ENCODE assay signal across 31 cellular contexts in the genomic region with DNA sequence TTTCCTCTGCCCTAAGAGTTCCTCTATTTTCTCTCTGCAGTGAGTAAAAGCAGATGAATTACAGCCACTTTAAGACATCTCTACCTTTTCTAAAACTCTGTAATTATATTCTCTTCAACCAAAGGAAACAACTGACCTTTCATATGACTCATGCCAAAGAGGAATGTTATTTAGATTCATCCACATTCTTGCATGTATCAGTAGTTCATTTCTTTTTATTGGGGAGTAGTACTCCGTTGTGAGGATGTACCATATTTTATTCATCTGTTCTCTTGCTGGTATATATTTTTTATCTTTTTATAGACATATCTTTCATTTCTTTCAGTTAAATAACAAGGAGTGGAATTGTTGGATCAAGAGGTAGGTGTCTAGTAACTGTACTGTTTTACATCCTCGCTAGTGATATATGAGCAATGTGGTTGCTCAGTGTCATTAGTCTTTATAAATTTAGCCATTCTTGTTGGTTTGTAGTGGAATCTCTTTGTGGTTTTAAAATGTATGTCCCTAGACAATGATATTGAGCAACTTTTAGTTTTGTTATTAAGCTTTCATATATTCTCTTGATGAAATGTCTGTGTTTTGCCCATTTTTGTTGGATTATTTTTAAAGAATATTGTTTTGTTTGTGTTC. TPM values are rescaled to one million over a fixed set of nuclear protein-coding genes. Genes with fewer than 3 reads are reported as not detected.
DNase-seq lines count a peak whose midpoint lies in the region; ATAC-seq and TF ChIP-seq lines count a peak whose summit lies in the region.
"Had no signal": no experiment of that assay in that cellular context is flagged by ENCODE, and none has a peak within 500 bp of the region (broad histone marks: within the 10 kb centered on the region; RNA-seq: fewer than 3 reads in every experiment).

No MANE protein-coding gene starts in this region.

- ATAC-seq in GM18505 (IDR thresholded peaks at IDR 0.05; ENCODE audit: unreplicated experiment) (no peak), HG03196 (IDR thresholded peaks at IDR 0.05; ENCODE audit: unreplicated experiment) (no peak), HG03097 (IDR thresholded peaks at IDR 0.05; ENCODE audit: low FRiP score, unreplicated experiment) (no peak)
- ATAC-seq: activated T-cell treated with anti-CD3 and anti-CD28 coated beads, Interleukin-2, amount 50 U/mL, for 72 hours; CD8-positive, alpha-beta T cell; foreskin keratinocyte; heart left ventricle; WTC11 had no signal

- no peak for TF ChIP-seq CTCF in fibroblast of villous mesenchyme (IDR thresholded peaks at IDR 0.05; ENCODE audit: insufficient read depth, low read depth, low read length)

- DNase-seq in GM04503 (ENCODE audit: low read depth) (peak; percentile 36), M059J (ENCODE audit: low read depth) (peak; percentile 44), fibroblast of villous mesenchyme (ENCODE audit: low read depth) (peak; percentile 54), NCI-H748 (lab: John Stamatoyannopoulos, UW; ENCODE audit: unreplicated experiment) (no peak)
- DNase-seq: activated naive CD4-positive, alpha-beta T cell treated with Interleukin-2 at 50 U/mL for 16 hours; activated T-cell treated with anti-CD3 and anti-CD28 coated beads, Interleukin-2, amount 50 U/mL, for 72 hours; adrenal gland; AML-193; CD8-positive, alpha-beta T cell; effector CD8-positive, alpha-beta T cell; heart left ventricle; NCI-H1105; NCI-H1930; NCI-H526 treated with DMSO at 0.1 percent for 48 hours; Peyer's patch; SHP77 treated with DMSO at 0.1 percent for 48 hours; SW 1271; T1000; uterus had no signal

- TF ChIP-seq POLR2A in GM18505 (IDR thresholded peaks at IDR 0.05; ENCODE audit: borderline replicate concordance, extremely low read depth, insufficient read depth, insufficient read length): no peak

- no peak overlapping the region for H3K4me3 ChIP-seq in fibroblast of villous mesenchyme (ENCODE audit: low read depth, low read length)
- H3K4me3 ChIP-seq: adrenal gland, breast epithelium, heart left ventricle, Peyer's patch, thoracic aorta, uterus had no signal

RNA-seq across cellular contexts. Expression of a gene that starts 7.8 kb away (rescaled TPM):
- total RNA-seq in M059J (2014; rRNA removed; shearing (Covaris generic)): not detected in 2 replicates
- not detected in 2 replicates for total RNA-seq in fibroblast of villous mesenchyme
- total RNA-seq: activated T-cell treated with anti-CD3 and anti-CD28 coated beads, Interleukin-2, amount 50 U/mL, for 72 hours; adrenal gland; breast epithelium; CD8-positive, alpha-beta T cell; epithelial cell of proximal tubule; foreskin keratinocyte; G401; kidney epithelial cell; lung microvascular endothelial cell; Peyer's patch; pulmonary artery endothelial cell; thoracic aorta; uterus; WTC11 had no signal

RNA-seq across cellular contexts. Expression of a gene that starts 39.8 kb away (rescaled TPM):
- total RNA-seq in M059J (2014; rRNA removed; shearing (Covaris generic)): not detected in 2 replicates
- total RNA-seq in fibroblast of villous mesenchyme: not detected in 2 replicates
- total RNA-seq: activated T-cell treated with anti-CD3 and anti-CD28 coated beads, Interleukin-2, amount 50 U/mL, for 72 hours; adrenal gland; breast epithelium; CD8-positive, alpha-beta T cell; epithelial cell of proximal tubule; foreskin keratinocyte; G401; heart left ventricle; kidney epithelial cell; lung microvascular endothelial cell; Peyer's patch; pulmonary artery endothelial cell; thoracic aorta; uterus; WTC11 had no signal

RNA-seq across cellular contexts. Expression of a gene that starts 56.7 kb away (rescaled TPM):
- total RNA-seq in M059J (2014; rRNA removed; shearing (Covaris generic)): 0.02 TPM in 1 of 2 replicates, not detected in the other
- not detected in 2 replicates for total RNA-seq in fibroblast of villous mesenchyme
- total RNA-seq: activated T-cell treated with anti-CD3 and anti-CD28 coated beads, Interleukin-2, amount 50 U/mL, for 72 hours; adrenal gland; breast epithelium; CD8-positive, alpha-beta T cell; epithelial cell of proximal tubule; foreskin keratinocyte; G401; heart left ventricle; kidney epithelial cell; lung microvascular endothelial cell; pulmonary artery endothelial cell; thoracic aorta; uterus; WTC11 had no signal
